10 cellular contexts compared by ENCODE assay signal in genomic region chr19:38062959-38063786, GRCh38.
DNase-seq lines count a peak whose midpoint lies in the region; ATAC-seq, FAIRE-seq and TF ChIP-seq lines count a peak whose summit lies in the region.
"Had no signal": no experiment of that assay in that cellular context is flagged by ENCODE, and none has a peak within 500 bp of the region (broad histone marks: within the 10 kb centered on the region; RNA-seq: fewer than 3 reads in every experiment).

No MANE protein-coding gene starts in this region.

- H2AFZ ChIP-seq in HepG2 (ENCODE audit: low read length) = no peak overlapping the region

- CTCF ChIA-PET in HepG2 (lab: Yijun Ruan, JAX; ENCODE audit: low intra/inter-chr PET ratio, low total read pairs) = no interaction called here

- H3K36me3 Mint-ChIP-seq in HFFc6 (ENCODE audit: low read depth) = no peaks in the 10 kb centered on the region
- H3K36me3 Mint-ChIP-seq in stimulated activated memory B cell treated with anti-CD40 and anti-IgM and Interleukin-4, amounts not matched to agents 10 μg/mL and 1 μg/mL and 100 μg/mL, for 72 hours = peaks cover 13% of the 10 kb centered on the region
- H3K36me3 Mint-ChIP-seq in activated T-helper 17 cell treated with anti-CD3 and anti-CD28 coated beads, Interleukin-2, amount 50 U/mL, for 72 hours (ENCODE audit: low read depth) = no peaks in the 10 kb centered on the region

- H3K4me3 ChIP-seq in fibroblast of mammary gland (ENCODE audit: control insufficient read depth, low read depth, low read length) = no peak overlapping the region
- H3K4me3 ChIP-seq in HepG2 (replicated peaks in 1 of 3; ENCODE audit: insufficient read depth in 1 of 3, low read depth in 2 of 3, low read length in 3 of 3) = no peak overlapping the region
- H3K4me3 ChIP-seq: gastrocnemius medialis had no signal

- no peak overlapping the region for H3K9ac ChIP-seq in HepG2 (ENCODE audit: insufficient read depth, low read depth, low read length)

- no peaks in the 10 kb centered on the region for H3K36me3 ChIP-seq in HepG2 (replicated peaks in 1 of 2; ENCODE audit: control insufficient read depth in 1 of 2, insufficient read depth in 2 of 2, low read length in 2 of 2)
- H3K36me3 ChIP-seq: gastrocnemius medialis had no signal

- H3K4me3 Mint-ChIP-seq in HFFc6 = no peak overlapping the region
- H3K4me3 Mint-ChIP-seq in stimulated activated memory B cell treated with anti-CD40 and anti-IgM and Interleukin-4, amounts not matched to agents 10 μg/mL and 1 μg/mL and 100 μg/mL, for 72 hours = no peak overlapping the region
- no peak overlapping the region for H3K4me3 Mint-ChIP-seq in activated T-helper 17 cell treated with anti-CD3 and anti-CD28 coated beads, Interleukin-2, amount 50 U/mL, for 72 hours

- TF ChIP-seq CTCF in HFFc6 (IDR thresholded peaks at IDR 0.05) (no peak), fibroblast of mammary gland (conservative IDR thresholded peaks at IDR 0.05; ENCODE audit: control insufficient read depth, insufficient read depth, low read depth, low read length) (no peak), HepG2 (CRISPR knock-in tag; IDR thresholded peaks at IDR 0.05) (no peak)

- ATAC-seq in stimulated activated memory B cell treated with anti-CD40 and anti-IgM and Interleukin-4, amounts not matched to agents 10 μg/mL and 1 μg/mL and 100 μg/mL, for 72 hours = no peak
- ATAC-seq in GM18867 (IDR thresholded peaks at IDR 0.05; ENCODE audit: unreplicated experiment) = no peak
- ATAC-seq in HepG2 = no peak
- no peak for ATAC-seq in activated T-helper 17 cell treated with anti-CD3 and anti-CD28 coated beads, Interleukin-2, amount 50 U/mL, for 72 hours (replicated peaks)
- ATAC-seq: gastrocnemius medialis had no signal

- no peak for TF ChIP-seq RAD21 in HepG2 (CRISPR knock-in tag; IDR thresholded peaks at IDR 0.05)

- H3K27me3 Mint-ChIP-seq in HFFc6 (ENCODE audit: insufficient read depth) = no peaks in the 10 kb centered on the region; the same call in 1 of the 2 replicates
- H3K27me3 Mint-ChIP-seq in stimulated activated memory B cell treated with anti-CD40 and anti-IgM and Interleukin-4, amounts not matched to agents 10 μg/mL and 1 μg/mL and 100 μg/mL, for 72 hours = no peaks in the 10 kb centered on the region
- H3K27me3 Mint-ChIP-seq in activated T-helper 17 cell treated with anti-CD3 and anti-CD28 coated beads, Interleukin-2, amount 50 U/mL, for 72 hours = no peaks in the 10 kb centered on the region

- no peak for FAIRE-seq in HepG2 (lab: Jason Lieb, UNC)

- no peak for TF ChIP-seq POLR2A in HepG2 (IDR thresholded peaks at IDR 0.05; ENCODE audit: insufficient read depth in 1 of 2, low read depth in 2 of 2, low read length in 2 of 2)

- H3K79me2 ChIP-seq in HepG2 (ENCODE audit: insufficient read depth, low read length) = no peaks in the 10 kb centered on the region

- no peak overlapping the region for H3K4me2 ChIP-seq in HepG2 (ENCODE audit: low read depth, low read length)

- 93% methylated on average over 10 of the region's 21 CpGs for WGBS in HepG2 (ENCODE audit: low lambda C conversion rate)

- no peak for DNase-seq in HFFc6
- peak; percentile 100 for DNase-seq in NCI-H69 (lab: John Stamatoyannopoulos, UW)
- DNase-seq in fibroblast of mammary gland (ENCODE audit: low read depth) = peak; percentile 22
- no peak for DNase-seq in HepG2 (ENCODE audit: low spot score)
- DNase-seq: activated CD4-positive, alpha-beta T cell treated with anti-CD3 and anti-CD28 coated beads, Interleukin-2, amount 50 U/mL, for 1 hour; gastrocnemius medialis; NK-92 treated with Interleukin-12 subunit alpha and Interleukin-12 subunit beta, amount 100 ng/mL, for 24 hours had no signal

- intact Hi-C loops in HepG2 (cut with micrococcal nuclease; ENCODE audit: unreplicated experiment) = no loop called here

- no peaks in the 10 kb centered on the region for H3K27me3 ChIP-seq in HepG2 (ENCODE audit: control insufficient read depth in 1 of 2, insufficient read depth in 2 of 2, low read length in 2 of 2)
- H3K27me3 ChIP-seq: gastrocnemius medialis had no signal

- no peaks in the 10 kb centered on the region for H3K9me3 ChIP-seq in HepG2 (ENCODE audit: low read length)
- H3K9me3 ChIP-seq: gastrocnemius medialis had no signal

- BruUV-seq in HepG2 (replicated peaks; lab: Mats Ljungman, UMichigan) = no TSS peak

- peaks cover 38% of the 10 kb centered on the region for H3K4me1 Mint-ChIP-seq in HFFc6 (ENCODE audit: low read depth)
- peaks cover 35% of the 10 kb centered on the region for H3K4me1 Mint-ChIP-seq in stimulated activated memory B cell treated with anti-CD40 and anti-IgM and Interleukin-4, amounts not matched to agents 10 μg/mL and 1 μg/mL and 100 μg/mL, for 72 hours
- H3K4me1 Mint-ChIP-seq in activated T-helper 17 cell treated with anti-CD3 and anti-CD28 coated beads, Interleukin-2, amount 50 U/mL, for 72 hours = no peaks in the 10 kb centered on the region

- TF ChIP-seq EP300 in HepG2 (IDR thresholded peaks at IDR 0.05; ENCODE audit: low read depth in 2 of 2, low read length in 2 of 2) = no peak
- no peak for TF ChIP-seq EP300 in HepG2 (CRISPR knock-in tag; IDR thresholded peaks at IDR 0.05; ENCODE audit: borderline replicate concordance)

- H3K27ac ChIP-seq in HepG2 (ENCODE audit: extremely low read length, insufficient read depth, low read length) = no peak overlapping the region
- H3K27ac ChIP-seq: gastrocnemius medialis had no signal

- peaks cover 5% of the 10 kb centered on the region for H3K4me1 ChIP-seq in HepG2 (ENCODE audit: insufficient read depth, low read length)

- no peaks in the 10 kb centered on the region for H4K20me1 ChIP-seq in HepG2 (ENCODE audit: insufficient read depth, low read length)

- in situ Hi-C loops in HepG2 (cut with HindIII; ENCODE audit: extremely low pct_ligation_motif_present, low pct_unique_long_range_greater_than_20kb) = no loop called here

- no peaks in the 10 kb centered on the region for H3K9me3 Mint-ChIP-seq in HFFc6
- H3K9me3 Mint-ChIP-seq in stimulated activated memory B cell treated with anti-CD40 and anti-IgM and Interleukin-4, amounts not matched to agents 10 μg/mL and 1 μg/mL and 100 μg/mL, for 72 hours = no peaks in the 10 kb centered on the region
- H3K9me3 Mint-ChIP-seq in activated T-helper 17 cell treated with anti-CD3 and anti-CD28 coated beads, Interleukin-2, amount 50 U/mL, for 72 hours = no peaks in the 10 kb centered on the region

- POLR2A ChIA-PET in HepG2 (lab: Yijun Ruan, JAX) = no interaction called here

- peak overlapping the region; percentile 71 for H3K27ac Mint-ChIP-seq in HFFc6
- H3K27ac Mint-ChIP-seq in stimulated activated memory B cell treated with anti-CD40 and anti-IgM and Interleukin-4, amounts not matched to agents 10 μg/mL and 1 μg/mL and 100 μg/mL, for 72 hours = peak overlapping the region; percentile 55
- no peak overlapping the region for H3K27ac Mint-ChIP-seq in activated T-helper 17 cell treated with anti-CD3 and anti-CD28 coated beads, Interleukin-2, amount 50 U/mL, for 72 hours

TF ChIP-seq in HepG2, 621 proteins besides CTCF, POLR2A, EP300 and RAD21 (continues in another document):
- TF ChIP-seq MYPOP (CRISPR knock-in tag; IDR thresholded peaks at IDR 0.05) (no peak), ZNF672 (CRISPR knock-in tag; IDR thresholded peaks at IDR 0.05) (no peak), MBD4 (IDR thresholded peaks at IDR 0.05; ENCODE audit: borderline replicate concordance, low read length) (no peak), ZNF142 (CRISPR knock-in tag; IDR thresholded peaks at IDR 0.05) (no peak), NR3C1 (CRISPR knock-in tag; IDR thresholded peaks at IDR 0.05) (no peak)

Comparison
In these comparisons a context has a peak if more than half of its experiments do, and no peak if none do; other contexts are left out.
1. DNase-seq: peak in NCI-H69 (single experiment) and fibroblast of mammary gland (single experiment); none in HFFc6 (single experiment) and HepG2 (single experiment).